Comparison of ENCODE assay signal across 19 cellular contexts in genomic region chr3:150330872-150331271, GRCh38.
"Had no signal": no experiment of that assay in that cellular context is flagged by ENCODE, and none has a peak within 500 bp of the region (broad histone marks: within the 10 kb centered on the region; RNA-seq: fewer than 3 reads in every experiment).

No MANE protein-coding gene starts in this region.

- H3K4me3 ChIP-seq: lower lobe of right lung, right lobe of liver, skin epidermis, tibial artery had no signal

- H3K4me1 ChIP-seq: lower lobe of right lung had no signal

- ATAC-seq: activated T-cell treated with anti-CD3 and anti-CD28 coated beads, Interleukin-2, amount 50 U/mL, for 72 hours; foreskin keratinocyte; lower lobe of right lung had no signal

- H3K9me3 ChIP-seq: lower lobe of right lung, right lobe of liver, tibial artery had no signal

- DNase-seq: activated CD4-positive, alpha-beta memory T cell treated with anti-CD3 and anti-CD28 coated beads, Interleukin-2, amount 10 ng/mL, durations not matched to agents 7 days and 5 days; activated CD4-positive, alpha-beta T cell treated with anti-CD3 and anti-CD28 coated beads for 48 hours; activated effector memory CD4-positive, alpha-beta T cell treated with Interleukin-2 at 50 U/mL for 16 hours; activated naive CD4-positive, alpha-beta T cell treated with anti-CD3 and anti-CD28 coated beads, Interleukin-2, amount 10 ng/mL, durations not matched to agents 7 days and 5 days; activated T-cell treated with anti-CD3 and anti-CD28 coated beads, Interleukin-2, amount 50 U/mL, for 72 hours; amygdala; effector CD4-positive, alpha-beta T cell; erythroblast; foreskin keratinocyte; glutamatergic neuron; hypothalamus; lower lobe of right lung; naive B cell; nucleus accumbens; right lobe of liver; stimulated activated CD4-positive, alpha-beta T cell treated with anti-CD3 and anti-CD28 coated beads, Interleukin-1b, Interleukin-23, amount 100 ng/mL, for 48 hours; substantia nigra; tibial artery had no signal

- H3K36me3 ChIP-seq: lower lobe of right lung, right lobe of liver, tibial artery had no signal

- H3K27me3 ChIP-seq: foreskin keratinocyte, right lobe of liver, tibial artery had no signal

- H3K27ac ChIP-seq: foreskin keratinocyte, lower lobe of right lung, right lobe of liver, skin epidermis, tibial artery had no signal
